ENCODE assay signal across 20 cellular contexts in the genomic region with DNA sequence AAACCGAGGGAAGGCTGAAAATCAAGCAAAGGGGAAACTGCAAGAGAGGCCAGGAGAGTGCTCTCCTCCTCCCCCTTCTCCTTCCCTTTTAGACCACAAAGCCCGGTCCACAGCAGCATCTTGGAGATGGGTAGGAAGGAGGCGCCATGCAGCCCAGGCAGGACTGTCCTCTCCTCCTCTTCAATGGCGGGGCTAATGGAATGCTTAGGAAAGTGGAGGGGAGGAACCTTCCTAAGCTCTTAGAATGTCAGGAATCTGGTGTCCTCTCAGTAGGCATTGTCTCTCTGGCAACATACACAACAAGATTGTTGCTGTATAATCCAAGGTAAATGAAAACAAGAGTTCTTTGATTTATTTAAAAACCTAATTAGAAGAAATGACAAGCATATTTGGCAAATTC.
DNase-seq lines count a peak whose midpoint lies in the region; ATAC-seq and TF ChIP-seq lines count a peak whose summit lies in the region.
"Had no signal": no experiment of that assay in that cellular context is flagged by ENCODE, and none has a peak within 500 bp of the region (broad histone marks: within the 10 kb centered on the region; RNA-seq: fewer than 3 reads in every experiment).

No MANE protein-coding gene starts in this region.

- H3K4me3 ChIP-seq in neural progenitor cell (no peak overlapping the region), psoas muscle (no peak overlapping the region)
- H3K4me3 ChIP-seq: A549, SJSA1 had no signal

- no peaks in the 10 kb centered on the region for H3K9me3 Mint-ChIP-seq in neural progenitor cell

- no peaks in the 10 kb centered on the region for H4K20me1 ChIP-seq in neural progenitor cell (ENCODE audit: low read depth)

- no peak for ATAC-seq in psoas muscle
- ATAC-seq: A549, PC-3 had no signal

- peak; percentile 33 for DNase-seq in EH (ENCODE audit: low read depth)
- DNase-seq in M059J (ENCODE audit: low read depth): peak; percentile 25
- DNase-seq in iPS DF 19.7 (ENCODE audit: low read depth, low spot score): peak; percentile 40
- peak; percentile 61 for DNase-seq in neural progenitor cell (ENCODE audit: low spot score)
- no peak for DNase-seq in psoas muscle
- no peak for DNase-seq in HuH-7.5 (ENCODE audit: low spot score)
- no peak for DNase-seq in NCI-H187 (lab: John Stamatoyannopoulos, UW)
- no peak for DNase-seq in NCI-H2107 treated with DMSO at 0.1 percent for 48 hours (lab: John Stamatoyannopoulos, UW; ENCODE audit: unreplicated experiment)
- DNase-seq: DMS153, EL, KBM-7, NCI-H1417 treated with DMSO at 0.1 percent for 48 hours, NCI-H2029, NCI-H2171 treated with DMSO at 0.1 percent for 48 hours, NCI-H748 treated with DMSO at 0.1 percent for 48 hours, PC-3 had no signal

- no peak overlapping the region for H3K4me3 Mint-ChIP-seq in neural progenitor cell

- TF ChIP-seq CTCF in neural progenitor cell (IDR thresholded peaks at IDR 0.05) (no peak), psoas muscle (IDR thresholded peaks at IDR 0.05) (no peak)

- H3K36me3 ChIP-seq in neural progenitor cell (no peaks in the 10 kb centered on the region), psoas muscle (ENCODE audit: insufficient read depth in 1 of 2, low read depth in 1 of 2) (no peaks in the 10 kb centered on the region)
- H3K36me3 ChIP-seq: SJSA1 had no signal

- no peak overlapping the region for H2AFZ ChIP-seq in neural progenitor cell (replicated peaks)

- H3K27ac Mint-ChIP-seq in neural progenitor cell: no peak overlapping the region

- H3K4me2 ChIP-seq in neural progenitor cell: no peak overlapping the region
- H3K4me2 ChIP-seq: A549 had no signal

- H3K79me2 ChIP-seq in neural progenitor cell (ENCODE audit: low read depth): no peaks in the 10 kb centered on the region

- no peaks in the 10 kb centered on the region for H3K27me3 Mint-ChIP-seq in neural progenitor cell (ENCODE audit: insufficient read depth, low read depth)

- no peaks in the 10 kb centered on the region for H3K9me3 ChIP-seq in neural progenitor cell (ENCODE audit: low read depth)
- no peaks in the 10 kb centered on the region for H3K9me3 ChIP-seq in psoas muscle
- H3K9me3 ChIP-seq: A549, Caco-2, SJSA1 had no signal

- peaks cover 18% of the 10 kb centered on the region for H3K4me1 Mint-ChIP-seq in neural progenitor cell

- intact Hi-C loops in psoas muscle (cut with DNase I): no loop called here

- H3K4me1 ChIP-seq in neural progenitor cell (peaks cover 21% of the 10 kb centered on the region), psoas muscle (no peaks in the 10 kb centered on the region)
- H3K4me1 ChIP-seq: A549, Caco-2 had no signal

- H3K27me3 ChIP-seq in neural progenitor cell (no peaks in the 10 kb centered on the region), psoas muscle (ENCODE audit: insufficient read depth in 3 of 3, low read length in 2 of 3) (no peaks in the 10 kb centered on the region)

- H3K27ac ChIP-seq in neural progenitor cell (no peak overlapping the region), psoas muscle (no peak overlapping the region)
- H3K27ac ChIP-seq: A549, RWPE1, SJSA1 had no signal

- 76 to 85% (median 82%) methylated on average over 4 of the region's 4 CpGs for whole genome bisulfite sequencing in psoas muscle, 3 donors

- H3F3A ChIP-seq in neural progenitor cell (ENCODE audit: low read depth): peaks cover 6% of the 10 kb centered on the region

- no peak overlapping the region for H3K9ac ChIP-seq in neural progenitor cell

- no peaks in the 10 kb centered on the region for H3K36me3 Mint-ChIP-seq in neural progenitor cell

Comparison
In these comparisons a context has a peak if more than half of its experiments do, and no peak if none do; other contexts are left out.
1. DNase-seq: peak in EH (single experiment), M059J (single experiment), iPS DF 19.7 (single experiment) and neural progenitor cell (single experiment); none in psoas muscle (0 of 2), HuH-7.5 (single experiment), NCI-H187 (0 of 2) and NCI-H2107 treated with DMSO at 0.1 percent for 48 hours (single experiment).